Comparison of ENCODE assay signal across 16 cellular contexts in the genomic region with DNA sequence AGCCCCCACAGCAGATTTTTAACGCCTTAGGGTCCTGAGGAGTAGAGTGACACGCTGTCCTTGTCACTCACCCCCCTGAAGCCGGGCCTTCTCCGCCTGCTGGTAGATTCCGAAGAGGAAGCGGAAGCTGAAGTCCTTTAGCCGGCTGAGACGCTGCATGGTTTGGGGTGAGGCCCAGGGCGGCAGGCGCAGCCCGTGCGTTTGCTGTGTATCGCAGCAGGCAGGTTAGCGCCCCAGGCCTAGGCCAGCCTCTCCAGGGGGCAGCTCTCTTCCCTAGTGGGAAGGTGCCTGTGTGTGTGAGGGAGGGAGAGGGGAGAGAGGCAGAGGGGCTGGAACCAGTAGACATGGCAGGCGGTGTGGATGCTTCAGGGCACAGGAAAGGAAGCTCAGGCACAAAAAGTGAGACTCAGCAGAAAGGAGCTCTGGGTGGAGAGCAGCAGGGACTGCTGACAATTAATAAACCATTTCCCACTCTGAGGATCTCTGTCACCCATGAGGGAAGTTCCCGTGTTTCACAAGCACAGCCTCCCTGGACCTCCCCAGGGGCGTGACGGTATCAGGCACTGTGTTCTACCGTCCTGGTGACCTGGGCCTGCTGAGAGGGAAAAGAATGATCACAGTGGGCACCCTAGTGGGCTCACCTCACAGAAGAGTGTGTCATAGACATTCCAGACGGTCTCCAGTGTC. TPM values are rescaled to one million over a fixed set of nuclear protein-coding genes. Genes with fewer than 3 reads are reported as not detected.
DNase-seq lines count a peak whose midpoint lies in the region; ATAC-seq and TF ChIP-seq lines count a peak whose summit lies in the region.
"Had no signal": no experiment of that assay in that cellular context is flagged by ENCODE, and none has a peak within 500 bp of the region (broad histone marks: within the 10 kb centered on the region; RNA-seq: fewer than 3 reads in every experiment).

No MANE protein-coding gene starts in this region.

- no peak overlapping the region for H3K4me3 Mint-ChIP-seq in WTC11
- H3K4me3 Mint-ChIP-seq in natural killer cell treated with Interleukin-12 subunit alpha and Interleukin-12 subunit beta and Interleukin-15 and Interleukin-18, amount 100 ng/mL, for 72 hours, result no peak overlapping the region
- H3K4me3 Mint-ChIP-seq: activated CD4-positive, alpha-beta T cell treated with anti-CD3 and anti-CD28 coated beads, Interleukin-2, amount 10 ng/mL, durations not matched to agents 7 days and 5 days had no signal

- ATAC-seq in WTC11 (no peak), lower lobe of right lung (peak in 1 of 2 donors; percentile 36), GM21786 (IDR thresholded peaks at IDR 0.05; ENCODE audit: unreplicated experiment) (no peak)
- ATAC-seq in natural killer cell treated with Interleukin-12 subunit alpha and Interleukin-12 subunit beta and Interleukin-15 and Interleukin-18, amount 100 ng/mL, for 72 hours, result no peak
- ATAC-seq: foreskin keratinocyte had no signal

- H3K9me3 ChIP-seq in lower lobe of right lung, result no peaks in the 10 kb centered on the region
- H3K9me3 ChIP-seq: SJCRH30 had no signal

- H3K9me3 Mint-ChIP-seq in WTC11, result no peaks in the 10 kb centered on the region
- no peaks in the 10 kb centered on the region for H3K9me3 Mint-ChIP-seq in natural killer cell treated with Interleukin-12 subunit alpha and Interleukin-12 subunit beta and Interleukin-15 and Interleukin-18, amount 100 ng/mL, for 72 hours
- H3K9me3 Mint-ChIP-seq: activated CD4-positive, alpha-beta T cell treated with anti-CD3 and anti-CD28 coated beads, Interleukin-2, amount 10 ng/mL, durations not matched to agents 7 days and 5 days had no signal

- H3K4me3 ChIP-seq in lower lobe of right lung, result no peak overlapping the region
- H3K4me3 ChIP-seq: SJCRH30 had no signal

- peaks cover 29% of the 10 kb centered on the region for H3K36me3 Mint-ChIP-seq in WTC11
- peaks cover 13% of the 10 kb centered on the region for H3K36me3 Mint-ChIP-seq in natural killer cell treated with Interleukin-12 subunit alpha and Interleukin-12 subunit beta and Interleukin-15 and Interleukin-18, amount 100 ng/mL, for 72 hours

- H3K36me3 ChIP-seq in lower lobe of right lung, result peaks cover 64% of the 10 kb centered on the region

- no peaks in the 10 kb centered on the region for H3K27me3 Mint-ChIP-seq in WTC11 (ENCODE audit: low read depth)
- no peaks in the 10 kb centered on the region for H3K27me3 Mint-ChIP-seq in natural killer cell treated with Interleukin-12 subunit alpha and Interleukin-12 subunit beta and Interleukin-15 and Interleukin-18, amount 100 ng/mL, for 72 hours
- H3K27me3 Mint-ChIP-seq: activated CD4-positive, alpha-beta T cell treated with anti-CD3 and anti-CD28 coated beads, Interleukin-2, amount 10 ng/mL, durations not matched to agents 7 days and 5 days had no signal

- peak overlapping the region; percentile 42 for H3K27ac ChIP-seq in lower lobe of right lung
- H3K27ac ChIP-seq: foreskin keratinocyte, HL-60, KMS-11, SJCRH30 had no signal

- H3K4me1 Mint-ChIP-seq in WTC11, result peaks cover 9% of the 10 kb centered on the region
- H3K4me1 Mint-ChIP-seq in natural killer cell treated with Interleukin-12 subunit alpha and Interleukin-12 subunit beta and Interleukin-15 and Interleukin-18, amount 100 ng/mL, for 72 hours (ENCODE audit: low read depth in 2 of 2), result peaks cover 28 to 44% of the 10 kb centered on the region in 2 donors

- intact Hi-C loops in lower lobe of right lung (cut with DNase I), result no loop called here

- 0 out of 2 replicates have a peak overlapping the region, but pooled peaks have one; percentile 31 for H3K27ac Mint-ChIP-seq in WTC11
- H3K27ac Mint-ChIP-seq in natural killer cell treated with Interleukin-12 subunit alpha and Interleukin-12 subunit beta and Interleukin-15 and Interleukin-18, amount 100 ng/mL, for 72 hours, result peak overlapping the region in 1 of 2 donors; percentile 53
- H3K27ac Mint-ChIP-seq: activated CD4-positive, alpha-beta T cell treated with anti-CD3 and anti-CD28 coated beads, Interleukin-2, amount 10 ng/mL, durations not matched to agents 7 days and 5 days had no signal

- DNase-seq in CD1c-positive myeloid dendritic cell (ENCODE audit: extremely low spot score) (peak; percentile 86), WTC11 (ENCODE audit: low spot score) (no peak), lower lobe of right lung (no peak), H4 (ENCODE audit: low spot score) (no peak)
- DNase-seq in natural killer cell treated with Interleukin-12 subunit alpha and Interleukin-12 subunit beta and Interleukin-15 and Interleukin-18, amount 100 ng/mL, for 72 hours (ENCODE audit: low spot score), result no peak
- DNase-seq: activated CD4-positive, alpha-beta T cell treated with anti-CD3 and anti-CD28 coated beads, Interleukin-2, amount 10 ng/mL, durations not matched to agents 7 days and 5 days; activated T-cell treated with anti-CD3 and anti-CD28 coated beads, Interleukin-2, amount 50 U/mL, for 1 hour; central memory CD4-positive, alpha-beta T cell; foreskin keratinocyte; NCI-H1105 treated with DMSO at 0.1 percent for 48 hours; NCI-H2227 treated with DMSO at 0.1 percent for 48 hours; SJCRH30; stimulated activated naive CD4-positive, alpha-beta T cell had no signal

- TF ChIP-seq CTCF in WTC11 (IDR thresholded peaks at IDR 0.05) (no peak), lower lobe of right lung (IDR thresholded peaks at IDR 0.05) (no peak)

- H3K27me3 ChIP-seq in lower lobe of right lung (ENCODE audit: low read depth), result no peaks in the 10 kb centered on the region
- H3K27me3 ChIP-seq: foreskin keratinocyte, SJCRH30 had no signal

- CTCF ChIA-PET in WTC11 (lab: Charles Lee), result interaction anchor here (1.5 kb wide), 1 partner anchor 13 kb away, joined by 5 read pairs; the partner anchor contains the start of gene NR1H3

- POLR2A ChIA-PET in WTC11 (lab: Charles Lee), result interaction anchor here (1.3 kb wide), 1 partner anchor 15 kb away, joined by 3 read pairs; no protein-coding TSS in a partner anchor

- peaks cover 53% of the 10 kb centered on the region for H3K4me1 ChIP-seq in lower lobe of right lung
- H3K4me1 ChIP-seq: foreskin keratinocyte had no signal

TF ChIP-seq in WTC11, 78 proteins besides CTCF, POLR2A, EP300 and RAD21 (continues in another document):
- no peak for TF ChIP-seq ZNF532 (CRISPR knock-in tag; IDR thresholded peaks at IDR 0.05; ENCODE audit: borderline replicate concordance)
- TF ChIP-seq ZNF219 (CRISPR knock-in tag; IDR thresholded peaks at IDR 0.05; ENCODE audit: borderline replicate concordance), result no peak

RNA-seq across cellular contexts. Expression of gene ACP2, which starts 3.8 kb away (rescaled TPM):
- 18.7 to 19.6 TPM (median 19.2 TPM) in 3 replicates for total RNA-seq in WTC11 (2021)
- total RNA-seq in lower lobe of right lung, result 33.0 TPM
- 10 to 100 TPM; 27.3 to 33.3 TPM for total RNA-seq in natural killer cell treated with Interleukin-12 subunit alpha and Interleukin-12 subunit beta and Interleukin-15 and Interleukin-18, amount 100 ng/mL, for 72 hours
- 21.6 and 24.0 TPM in 2 replicates for total RNA-seq in H4 (2014; rRNA removed; shearing (Covaris generic))

RNA-seq across cellular contexts. Expression of gene NR1H3, which starts 13.0 kb away (rescaled TPM):
- total RNA-seq in WTC11 (2021), result 26.3 to 31.1 TPM (median 29.9 TPM) in 3 replicates
- total RNA-seq in lower lobe of right lung, result 49.2 TPM
- 1 to 10 TPM; 6.3 to 8.9 TPM for total RNA-seq in natural killer cell treated with Interleukin-12 subunit alpha and Interleukin-12 subunit beta and Interleukin-15 and Interleukin-18, amount 100 ng/mL, for 72 hours
- total RNA-seq in H4 (2014; rRNA removed; shearing (Covaris generic)), result 15.7 and 16.1 TPM in 2 replicates

RNA-seq across cellular contexts. Expression of gene MADD, which starts 25.1 kb away (rescaled TPM):
- total RNA-seq in WTC11 (2021) (39.4 to 47.5 TPM (median 40.6 TPM) in 3 replicates), lower lobe of right lung (53.7 TPM)
- 100 to 1,000 TPM in 1 of 2 donors, 10 to 100 TPM in 1; 94.1 to 120 TPM for total RNA-seq in natural killer cell treated with Interleukin-12 subunit alpha and Interleukin-12 subunit beta and Interleukin-15 and Interleukin-18, amount 100 ng/mL, for 72 hours
- total RNA-seq in H4 (2014; rRNA removed; shearing (Covaris generic)), result 8.9 and 17.2 TPM in 2 replicates

RNA-seq across cellular contexts. Expression of gene DDB2, which starts 30.0 kb away (rescaled TPM):
- 124 to 144 TPM (median 124 TPM) in 3 replicates for total RNA-seq in WTC11 (2021)
- total RNA-seq in lower lobe of right lung, result 37.5 TPM
- total RNA-seq in natural killer cell treated with Interleukin-12 subunit alpha and Interleukin-12 subunit beta and Interleukin-15 and Interleukin-18, amount 100 ng/mL, for 72 hours, result 10 to 100 TPM; 47.9 to 71.7 TPM
- total RNA-seq in H4 (2014; rRNA removed; shearing (Covaris generic)), result 41.4 and 43.0 TPM in 2 replicates

RNA-seq across cellular contexts. Expression of gene PACSIN3, which starts 58.6 kb away (rescaled TPM):
- total RNA-seq in WTC11 (2021) (74.5 to 77.1 TPM (median 76.8 TPM) in 3 replicates), lower lobe of right lung (28.6 TPM)
- total RNA-seq in natural killer cell treated with Interleukin-12 subunit alpha and Interleukin-12 subunit beta and Interleukin-15 and Interleukin-18, amount 100 ng/mL, for 72 hours, result 1 to 10 TPM; 1.1 to 4.0 TPM
- 11.3 and 16.4 TPM in 2 replicates for total RNA-seq in H4 (2014; rRNA removed; shearing (Covaris generic))
